Comparison of ENCODE assay signal across 17 cellular contexts in the genomic region with DNA sequence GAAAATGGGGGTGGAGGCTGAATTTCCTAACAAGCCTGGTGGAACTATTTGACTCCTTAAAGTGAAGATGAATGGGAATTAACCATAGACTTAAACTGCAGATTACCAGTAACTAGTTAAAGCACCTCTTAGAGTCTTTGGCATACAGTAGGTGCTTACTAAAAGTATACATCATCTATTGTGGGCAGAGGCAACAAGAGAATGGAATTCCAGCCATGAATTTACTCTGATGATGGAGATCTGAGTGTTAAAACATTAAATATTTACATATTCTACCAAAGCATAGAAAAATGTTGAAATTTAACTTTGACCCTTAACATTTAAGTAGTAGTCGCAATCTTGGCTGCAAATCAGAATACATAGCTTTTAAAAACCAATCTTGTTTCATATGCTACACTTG.
"Had no signal": no experiment of that assay in that cellular context is flagged by ENCODE, and none has a peak within 500 bp of the region (broad histone marks: within the 10 kb centered on the region; RNA-seq: fewer than 3 reads in every experiment).

No MANE protein-coding gene starts in this region.

- DNase-seq: Karpas-422, KG1, MM.1S, NCI-H1092 treated with DMSO at 0.1 percent for 48 hours, NCI-H1436, NCI-H187, NCI-H2029 treated with DMSO at 0.1 percent for 48 hours, NCI-H2171 treated with DMSO at 0.1 percent for 48 hours, NCI-H524, NCI-H526 treated with DMSO at 0.1 percent for 48 hours, NCI-H748 treated with DMSO at 0.1 percent for 48 hours, SHP77, SK-N-SH, SW 1271, T-helper 1 cell had no signal

- H3K4me2 ChIP-seq: SK-N-SH had no signal

- H3K9me3 ChIP-seq: SK-N-SH had no signal

- ATAC-seq: Panc1 had no signal

- H3K27ac ChIP-seq: RWPE1 had no signal

- H3K9ac ChIP-seq: SK-N-SH had no signal
